10 cellular contexts compared by ENCODE assay signal in genomic region chr9:6575324-6575758, GRCh38.
DNase-seq lines count a peak whose midpoint lies in the region; ATAC-seq and TF ChIP-seq lines count a peak whose summit lies in the region.
"Had no signal": no experiment of that assay in that cellular context is flagged by ENCODE, and none has a peak within 500 bp of the region (broad histone marks: within the 10 kb centered on the region; RNA-seq: fewer than 3 reads in every experiment).

No MANE protein-coding gene starts in this region.

- no peaks in the 10 kb centered on the region for H3K79me2 ChIP-seq in KMS-11 (ENCODE audit: insufficient read depth, low read depth)

- no peak overlapping the region for H3K4me3 ChIP-seq in KMS-11 (IDR thresholded peaks at IDR 0.05; ENCODE audit: insufficient read depth, low read depth, low read length)
- H3K4me3 ChIP-seq in spleen, result no peak overlapping the region
- H3K4me3 ChIP-seq: lung, psoas muscle had no signal

- H3K4me1 ChIP-seq in KMS-11 (ENCODE audit: low read depth, poor library complexity, severe bottlenecking) (peaks cover 18% of the 10 kb centered on the region), spleen (peaks cover 0 to 26% (median 7%) of the 10 kb centered on the region in 6 donors)
- H3K4me1 ChIP-seq: psoas muscle had no signal

- no peak overlapping the region for H3K27ac ChIP-seq in KMS-11
- H3K27ac ChIP-seq in spleen, result no peak overlapping the region
- H3K27ac ChIP-seq: psoas muscle had no signal

- H2AFZ ChIP-seq in KMS-11 (ENCODE audit: low read depth), result no peak overlapping the region

- no peak overlapping the region for H3K9ac ChIP-seq in KMS-11

- TF ChIP-seq POLR2A in spleen (IDR thresholded peaks at IDR 0.05), result no peak

- no peaks in the 10 kb centered on the region for H3K9me3 ChIP-seq in spleen
- H3K9me3 ChIP-seq: psoas muscle had no signal

- H4K20me1 ChIP-seq in KMS-11 (ENCODE audit: insufficient read depth), result no peaks in the 10 kb centered on the region

- peak overlapping the region; percentile 34; the same call in 1 of the 2 replicates for H3K4me2 ChIP-seq in KMS-11

- no peak for TF ChIP-seq CTCF in GM10266 (IDR thresholded peaks at IDR 0.05; ENCODE audit: control insufficient read depth, insufficient read depth, low read depth, missing control alignments)
- no peak for TF ChIP-seq CTCF in KMS-11 (conservative IDR thresholded peaks at IDR 0.05; ENCODE audit: low read depth, low read length)
- no peak for TF ChIP-seq CTCF in spleen (IDR thresholded peaks at IDR 0.05 in 8 of 11, conservative IDR thresholded peaks at IDR 0.05 in 3 of 11)

- WGBS in spleen, 5 donors, result 24 to 36% (median 34%) methylated on average over 2 of the region's 2 CpGs

- H3K36me3 ChIP-seq in KMS-11 (ENCODE audit: insufficient read depth), result no peaks in the 10 kb centered on the region
- no peaks in the 10 kb centered on the region for H3K36me3 ChIP-seq in spleen

- ATAC-seq in GM19372 (IDR thresholded peaks at IDR 0.05; ENCODE audit: low read depth, unreplicated experiment) (peak; percentile 72), HG02884 (IDR thresholded peaks at IDR 0.05; ENCODE audit: unreplicated experiment) (peak; percentile 93)
- ATAC-seq: psoas muscle had no signal

- DNase-seq in GM10266 (ENCODE audit: extremely low spot score) (peak; percentile 14), NK-92 (lab: John Stamatoyannopoulos, UW; ENCODE audit: unreplicated experiment) (no peak), NOMO-1 treated with DMSO at 0.1 percent for 48 hours (lab: John Stamatoyannopoulos, UW; ENCODE audit: unreplicated experiment) (no peak), spleen (no peak), iPS-NIHi11 (ENCODE audit: low spot score) (no peak)
- DNase-seq: psoas muscle had no signal

- intact Hi-C loops in spleen (cut with DNase I; ENCODE audit: low total_unique reads), result no loop called here

- H3K27me3 ChIP-seq in KMS-11 (ENCODE audit: insufficient read depth, low read depth), result no peaks in the 10 kb centered on the region
- H3K27me3 ChIP-seq in spleen (replicated peaks in 1 of 7), result peaks cover 0 to 32% (median 0%) of the 10 kb centered on the region in 7 donors
